Comparison of ENCODE assay signal across 12 cellular contexts in the genomic region with DNA sequence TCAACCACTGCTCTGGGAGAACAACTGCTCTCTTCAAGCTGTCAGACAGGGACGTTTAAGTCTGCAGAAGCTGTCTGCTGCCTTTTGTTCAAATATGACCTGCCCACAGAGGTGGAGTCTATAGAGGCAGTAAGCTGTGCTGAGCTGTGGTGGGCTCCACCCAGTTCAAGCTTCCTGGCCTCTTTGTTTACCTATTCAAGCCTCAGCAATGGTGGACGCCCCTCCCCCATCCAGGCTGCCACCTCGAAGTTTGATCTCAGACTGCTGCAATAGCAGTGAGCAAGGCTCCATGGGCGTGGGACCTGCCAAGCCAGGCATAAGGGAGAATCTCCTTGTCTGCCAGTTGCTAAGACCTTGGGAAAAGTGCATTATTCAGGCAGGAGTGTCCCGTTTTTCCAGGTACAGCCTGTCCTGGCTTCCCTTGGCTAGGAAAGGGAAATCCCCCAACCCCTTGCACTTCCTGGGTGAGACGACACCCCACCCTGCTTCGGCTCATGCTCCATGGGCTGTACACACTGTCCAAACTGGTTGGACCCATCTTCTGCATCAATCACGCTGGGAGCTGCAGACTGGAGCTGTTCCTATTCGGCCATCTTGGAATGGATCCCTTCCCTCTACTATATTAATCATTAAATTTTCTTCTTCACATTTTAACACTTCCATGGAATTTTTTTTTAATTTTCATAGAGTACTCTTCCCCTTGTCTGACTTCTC.
DNase-seq lines count a peak whose midpoint lies in the region; ATAC-seq and TF ChIP-seq lines count a peak whose summit lies in the region.
"Had no signal": no experiment of that assay in that cellular context is flagged by ENCODE, and none has a peak within 500 bp of the region (broad histone marks: within the 10 kb centered on the region; RNA-seq: fewer than 3 reads in every experiment).

No MANE protein-coding gene starts in this region.

- no peak overlapping the region for H3K9ac ChIP-seq in colonic mucosa (ENCODE audit: low read depth in 2 of 2, low read length in 2 of 2)

- H3K36me3 ChIP-seq in colonic mucosa: no peaks in the 10 kb centered on the region

- H3K4me1 ChIP-seq in colonic mucosa: no peaks in the 10 kb centered on the region

- peaks cover 29% of the 10 kb centered on the region for H3K4me1 Mint-ChIP-seq in osteocyte (ENCODE audit: unreplicated experiment)
- no peaks in the 10 kb centered on the region for H3K4me1 Mint-ChIP-seq in effector memory CD8-positive, alpha-beta T cell (ENCODE audit: low read depth in 2 of 2)

- H3K4me3 ChIP-seq in colonic mucosa: no peak overlapping the region

- no peaks in the 10 kb centered on the region for H3K9me3 ChIP-seq in colonic mucosa

- peak overlapping the region; percentile 27 for H3K27ac Mint-ChIP-seq in osteocyte (ENCODE audit: unreplicated experiment)
- no peak overlapping the region for H3K27ac Mint-ChIP-seq in effector memory CD8-positive, alpha-beta T cell
- H3K27ac Mint-ChIP-seq: stimulated activated naive B cell treated with anti-CD40 and anti-IgM and Interleukin-4, amounts not matched to agents 10 μg/mL and 1 μg/mL and 100 μg/mL, for 72 hours had no signal

- H3K27ac ChIP-seq in colonic mucosa: no peak overlapping the region

- H3K36me3 Mint-ChIP-seq in osteocyte (ENCODE audit: unreplicated experiment): peaks cover 11% of the 10 kb centered on the region
- H3K36me3 Mint-ChIP-seq in effector memory CD8-positive, alpha-beta T cell (ENCODE audit: insufficient read depth): no peaks in the 10 kb centered on the region

- H3K9me3 Mint-ChIP-seq in osteocyte (ENCODE audit: unreplicated experiment): peaks cover 13% of the 10 kb centered on the region
- peaks cover 16 to 20% of the 10 kb centered on the region in 2 donors for H3K9me3 Mint-ChIP-seq in effector memory CD8-positive, alpha-beta T cell

- peak; percentile 12 for ATAC-seq in HG03354 (IDR thresholded peaks at IDR 0.05; ENCODE audit: poor library complexity, severe bottlenecking, unreplicated experiment)
- no peak for ATAC-seq in effector memory CD8-positive, alpha-beta T cell (replicated peaks)

- H3K27me3 ChIP-seq in colonic mucosa: no peaks in the 10 kb centered on the region

- intact Hi-C loops in colonic mucosa (cut with DNase I): no loop called here

- H3K27me3 Mint-ChIP-seq in osteocyte (ENCODE audit: unreplicated experiment): peaks cover 9% of the 10 kb centered on the region
- H3K27me3 Mint-ChIP-seq in effector memory CD8-positive, alpha-beta T cell: no peaks in the 10 kb centered on the region
- H3K27me3 Mint-ChIP-seq: stimulated activated naive B cell treated with anti-CD40 and anti-IgM and Interleukin-4, amounts not matched to agents 10 μg/mL and 1 μg/mL and 100 μg/mL, for 72 hours had no signal

- no peak overlapping the region for H3K4me3 Mint-ChIP-seq in osteocyte (ENCODE audit: unreplicated experiment)
- no peak overlapping the region for H3K4me3 Mint-ChIP-seq in effector memory CD8-positive, alpha-beta T cell
- H3K4me3 Mint-ChIP-seq: neural crest cell had no signal

- TF ChIP-seq CTCF in colonic mucosa (IDR thresholded peaks at IDR 0.05) (no peak), osteocyte (IDR thresholded peaks at IDR 0.05) (no peak)

- DNase-seq in NCI-H526 (lab: John Stamatoyannopoulos, UW): peak; percentile 4 to 52
- DNase-seq in NCI-H526 treated with DMSO at 0.1 percent for 48 hours (lab: John Stamatoyannopoulos, UW): no peak
- peak; percentile 75 for DNase-seq in colonic mucosa
- DNase-seq in osteocyte (ENCODE audit: extremely low spot score, unreplicated experiment): no peak
- no peak for DNase-seq in cortex of kidney (lab: John Stamatoyannopoulos, UW)
- no peak for DNase-seq in DMS114 treated with DMSO at 0.1 percent for 48 hours (lab: John Stamatoyannopoulos, UW; ENCODE audit: unreplicated experiment)
- DNase-seq in effector memory CD8-positive, alpha-beta T cell: no peak
- DNase-seq: activated T-cell treated with anti-CD3 and anti-CD28 coated beads, Interleukin-2, amount 50 U/mL, for 48 hours; NCI-H2081 treated with DMSO at 0.1 percent for 48 hours; stimulated activated naive B cell treated with anti-CD40 and anti-IgM and Interleukin-4, amounts not matched to agents 10 μg/mL and 1 μg/mL and 100 μg/mL, for 72 hours had no signal

Comparison
In these comparisons a context has a peak if more than half of its experiments do, and no peak if none do; other contexts are left out.
1. DNase-seq: peak in NCI-H526 (2 of 2) and colonic mucosa (single experiment); none in NCI-H526 treated with DMSO at 0.1 percent for 48 hours (single experiment), osteocyte (single experiment), cortex of kidney (single experiment), DMS114 treated with DMSO at 0.1 percent for 48 hours (single experiment) and effector memory CD8-positive, alpha-beta T cell (0 of 3).